In the genomic region with DNA sequence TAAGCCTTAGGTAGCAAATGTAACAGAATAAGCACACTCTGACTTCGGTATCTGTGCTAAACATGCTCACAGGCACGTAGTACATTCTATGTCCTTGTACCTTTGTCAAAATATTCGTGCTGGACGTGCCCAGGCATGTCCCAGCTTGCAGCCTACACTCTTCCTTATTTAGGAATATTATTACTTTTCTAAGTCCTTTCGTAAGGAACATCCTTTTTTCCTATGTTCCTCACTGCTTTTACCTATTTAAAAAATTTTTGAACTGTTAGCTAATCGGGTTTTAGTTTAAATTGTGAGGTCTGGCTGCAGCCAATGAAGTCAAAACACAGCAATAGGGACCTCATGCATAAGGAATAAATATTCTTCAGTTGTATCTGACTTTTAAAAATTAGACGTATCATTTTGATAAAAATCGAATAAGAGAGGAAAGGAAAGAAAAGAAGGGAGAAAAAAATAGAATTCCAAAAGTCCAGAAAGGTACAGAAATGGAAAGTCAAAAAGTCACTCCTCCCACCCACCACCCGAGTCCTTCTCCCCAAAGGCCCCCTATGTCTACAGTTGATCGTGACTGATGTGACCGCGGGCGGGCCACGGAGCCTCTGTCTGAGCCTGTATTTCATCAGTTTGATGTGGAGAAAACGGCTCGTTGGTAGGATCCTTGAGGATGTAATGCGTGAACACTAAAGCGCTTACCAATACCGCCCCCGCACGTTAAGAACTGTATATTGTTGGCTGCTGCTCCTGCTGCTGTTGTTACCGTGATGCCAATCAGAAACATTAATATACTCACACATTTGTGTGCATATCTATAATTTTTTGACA, we compare ENCODE assay signal across 8 cellular contexts. TPM values are rescaled to one million over a fixed set of nuclear protein-coding genes. Genes with fewer than 3 reads are reported as not detected.
A peak's percentile ranks its signal among the peaks of the same experiment; 100 is the strongest.
DNase-seq lines count a peak whose midpoint lies in the region; ATAC-seq and TF ChIP-seq lines count a peak whose summit lies in the region.

No MANE protein-coding gene starts in this region.

- H3K4me3 ChIP-seq in DND-41 (ENCODE audit: low read depth in 1 of 2, low read length in 2 of 2) (peak overlapping the region; percentile 15 to 54), psoas muscle (peak overlapping the region; percentile 66)

- H3K9ac ChIP-seq in DND-41 (ENCODE audit: low read depth, low read length) = peak overlapping the region; percentile 62

- intact Hi-C loops in activated T-helper 2 cell treated with anti-CD3 and anti-CD28 coated beads, Interferon-gamma antibody, Interleukin-2, Interleukin-4, amounts not matched to agents 10 μg/mL and 5 μg/mL and 100 μg/mL, durations not matched to agents 14 hours and 24 hours and 36 hours (cut with micrococcal nuclease) = loop anchor here (1.0 kb wide), 4 partner anchors 12 to 50 kb away; a partner anchor contains a TSS
- intact Hi-C loops in Right ventricle myocardium inferior (cut with DNase I) (loop anchor here (1.0 kb wide), 2 partner anchors 12 to 22 kb away; no protein-coding TSS in a partner anchor), psoas muscle (cut with DNase I) (loop anchor here in 1 of 2 donors (2.0 kb wide), 1 partner anchor 24 kb away; a partner anchor contains a TSS)

- WGBS in psoas muscle, 3 donors = 1 to 5% (median 3%) methylated on average over 22 of the region's 22 CpGs

- H3K36me3 ChIP-seq in DND-41 (ENCODE audit: insufficient read depth, low read length) (peaks cover 4% of the 10 kb centered on the region; the same call in 1 of the 2 replicates), psoas muscle (ENCODE audit: insufficient read depth in 1 of 2, low read depth in 1 of 2) (peaks cover 0 to 7% of the 10 kb centered on the region in 2 donors)

- peak; percentile 44 for ATAC-seq in DND-41 (ENCODE audit: insufficient read depth, low read depth)
- ATAC-seq in GM21619 (IDR thresholded peaks at IDR 0.05; ENCODE audit: unreplicated experiment) = peak; percentile 35
- ATAC-seq in Right ventricle myocardium inferior = peak; percentile 47
- peak; percentile 60 to 78 (median 72) for ATAC-seq in psoas muscle

- DNase-seq in DND-41 (peak; percentile 70), KBM-7 (peak; percentile 91), Right ventricle myocardium inferior (ENCODE audit: missing footprints) (peak; percentile 72), psoas muscle (peak; percentile 56 to 81), COLO668 (lab: John Stamatoyannopoulos, UW; ENCODE audit: unreplicated experiment) (no peak), NCI-H2107 treated with DMSO at 0.1 percent for 48 hours (lab: John Stamatoyannopoulos, UW; ENCODE audit: unreplicated experiment) (no peak)
- DNase-seq in activated T-helper 2 cell treated with anti-CD3 and anti-CD28 coated beads, Interferon-gamma antibody, Interleukin-2, Interleukin-4, amounts not matched to agents 10 μg/mL and 5 μg/mL and 100 μg/mL, durations not matched to agents 14 hours and 24 hours and 36 hours (ENCODE audit: low spot score) = peak; percentile 51

- no peak overlapping the region for H3K4me3 Mint-ChIP-seq in activated T-helper 2 cell treated with anti-CD3 and anti-CD28 coated beads, Interferon-gamma antibody, Interleukin-2, Interleukin-4, amounts not matched to agents 10 μg/mL and 5 μg/mL and 100 μg/mL, durations not matched to agents 14 hours and 24 hours and 36 hours (ENCODE audit: low read depth)

- peaks cover 16% of the 10 kb centered on the region for H3K4me1 Mint-ChIP-seq in activated T-helper 2 cell treated with anti-CD3 and anti-CD28 coated beads, Interferon-gamma antibody, Interleukin-2, Interleukin-4, amounts not matched to agents 10 μg/mL and 5 μg/mL and 100 μg/mL, durations not matched to agents 14 hours and 24 hours and 36 hours (ENCODE audit: low read depth)

- H3K9me3 ChIP-seq in DND-41 (ENCODE audit: insufficient read depth, low read length, severe bottlenecking) (no peaks in the 10 kb centered on the region), psoas muscle (no peaks in the 10 kb centered on the region)

- in situ Hi-C loops in KBM-7 (cut with MboI; ENCODE audit: low pct_unique_long_range_greater_than_20kb, low sequenced_read_pairs) = no loop called here

- no peaks in the 10 kb centered on the region for H4K20me1 ChIP-seq in DND-41 (ENCODE audit: insufficient read depth, low read length)

- H3K27ac Mint-ChIP-seq in activated T-helper 2 cell treated with anti-CD3 and anti-CD28 coated beads, Interferon-gamma antibody, Interleukin-2, Interleukin-4, amounts not matched to agents 10 μg/mL and 5 μg/mL and 100 μg/mL, durations not matched to agents 14 hours and 24 hours and 36 hours = no peak overlapping the region

- H3K36me3 Mint-ChIP-seq in activated T-helper 2 cell treated with anti-CD3 and anti-CD28 coated beads, Interferon-gamma antibody, Interleukin-2, Interleukin-4, amounts not matched to agents 10 μg/mL and 5 μg/mL and 100 μg/mL, durations not matched to agents 14 hours and 24 hours and 36 hours (ENCODE audit: low read depth) = peaks cover 11% of the 10 kb centered on the region

- no peaks in the 10 kb centered on the region for H3K79me2 ChIP-seq in DND-41 (ENCODE audit: insufficient read depth, low read length)

- H3K9me3 Mint-ChIP-seq in activated T-helper 2 cell treated with anti-CD3 and anti-CD28 coated beads, Interferon-gamma antibody, Interleukin-2, Interleukin-4, amounts not matched to agents 10 μg/mL and 5 μg/mL and 100 μg/mL, durations not matched to agents 14 hours and 24 hours and 36 hours = no peaks in the 10 kb centered on the region

- no peaks in the 10 kb centered on the region for H3K27me3 Mint-ChIP-seq in activated T-helper 2 cell treated with anti-CD3 and anti-CD28 coated beads, Interferon-gamma antibody, Interleukin-2, Interleukin-4, amounts not matched to agents 10 μg/mL and 5 μg/mL and 100 μg/mL, durations not matched to agents 14 hours and 24 hours and 36 hours (ENCODE audit: low read depth)

- H3K4me1 ChIP-seq in DND-41 (ENCODE audit: insufficient read depth, low read length) (peaks cover 46% of the 10 kb centered on the region), psoas muscle (peaks cover 18% of the 10 kb centered on the region)

- peak; percentile 80 for TF ChIP-seq CTCF in DND-41 (IDR thresholded peaks at IDR 0.05; ENCODE audit: borderline replicate concordance, extremely low read depth, low read length, poor library complexity, severe bottlenecking)
- peak; percentile 49 for TF ChIP-seq CTCF in psoas muscle (IDR thresholded peaks at IDR 0.05)

- H2AFZ ChIP-seq in DND-41 (ENCODE audit: low read depth, low read length) = peak overlapping the region; percentile 67

- peak overlapping the region; percentile 73 for H3K4me2 ChIP-seq in DND-41 (ENCODE audit: insufficient read depth, low read length)

- H3K27me3 ChIP-seq in DND-41 (ENCODE audit: insufficient read depth, low read length, poor library complexity) (no peaks in the 10 kb centered on the region), psoas muscle (ENCODE audit: insufficient read depth in 3 of 3, low read length in 2 of 3) (no peaks in the 10 kb centered on the region)

- H3K27ac ChIP-seq in DND-41 (ENCODE audit: low read length) = peak overlapping the region; percentile 76
- H3K27ac ChIP-seq in psoas muscle = peak overlapping the region; percentile 93

RNA-seq across cellular contexts. Expression of a gene that starts 24.4 kb away (rescaled TPM):
- 831 and 874 TPM in 2 replicates for total RNA-seq in activated T-helper 2 cell treated with anti-CD3 and anti-CD28 coated beads, Interferon-gamma antibody, Interleukin-2, Interleukin-4, amounts not matched to agents 10 μg/mL and 5 μg/mL and 100 μg/mL, durations not matched to agents 14 hours and 24 hours and 36 hours
- total RNA-seq in Right ventricle myocardium inferior (1,199 TPM), psoas muscle (over 10,000 TPM in 1 of 4 donors, 1,000 to 10,000 TPM in 3; 2,036 to 18,039 (median 3,061) TPM)
- 1,000 to 10,000 TPM; 2,132 to 9,997 (median 2,719) TPM for polyA plus RNA-seq in psoas muscle

RNA-seq across cellular contexts. Expression of a gene that starts 50.1 kb away (rescaled TPM):
- total RNA-seq in activated T-helper 2 cell treated with anti-CD3 and anti-CD28 coated beads, Interferon-gamma antibody, Interleukin-2, Interleukin-4, amounts not matched to agents 10 μg/mL and 5 μg/mL and 100 μg/mL, durations not matched to agents 14 hours and 24 hours and 36 hours = 42.8 and 43.7 TPM in 2 replicates
- total RNA-seq in Right ventricle myocardium inferior (6.2 TPM), psoas muscle (10 to 100 TPM; 15.0 to 29.4 (median 26.8) TPM)
- polyA plus RNA-seq in psoas muscle = 10 to 100 TPM; 21.6 to 49.7 (median 29.4) TPM

RNA-seq across cellular contexts. Expression of a gene that starts 54.6 kb away (rescaled TPM):
- total RNA-seq in activated T-helper 2 cell treated with anti-CD3 and anti-CD28 coated beads, Interferon-gamma antibody, Interleukin-2, Interleukin-4, amounts not matched to agents 10 μg/mL and 5 μg/mL and 100 μg/mL, durations not matched to agents 14 hours and 24 hours and 36 hours = 38.3 and 39.3 TPM in 2 replicates
- total RNA-seq in Right ventricle myocardium inferior (4.1 TPM), psoas muscle (1 to 10 TPM; 1.1 to 2.8 (median 1.4) TPM)
- 1 to 10 TPM in 2 of 3 donors, under 1 TPM in 1; 0.72 to 2.8 (median 2.3) TPM for polyA plus RNA-seq in psoas muscle

Comparison
In these comparisons a context has a peak if more than half of its experiments do, and no peak if none do; other contexts are left out.
1. DNase-seq: peak in DND-41 (single experiment), KBM-7 (single experiment), activated T-helper 2 cell treated with anti-CD3 and anti-CD28 coated beads, Interferon-gamma antibody, Interleukin-2, Interleukin-4, amounts not matched to agents 10 μg/mL and 5 μg/mL and 100 μg/mL, durations not matched to agents 14 hours and 24 hours and 36 hours (single experiment), Right ventricle myocardium inferior (single experiment) and psoas muscle (2 of 2); none in COLO668 (single experiment) and NCI-H2107 treated with DMSO at 0.1 percent for 48 hours (single experiment).
2. Peak in every context shown above with its lines, with median percentiles within 50 percentile points of each other: ATAC-seq.